In the genomic region with DNA sequence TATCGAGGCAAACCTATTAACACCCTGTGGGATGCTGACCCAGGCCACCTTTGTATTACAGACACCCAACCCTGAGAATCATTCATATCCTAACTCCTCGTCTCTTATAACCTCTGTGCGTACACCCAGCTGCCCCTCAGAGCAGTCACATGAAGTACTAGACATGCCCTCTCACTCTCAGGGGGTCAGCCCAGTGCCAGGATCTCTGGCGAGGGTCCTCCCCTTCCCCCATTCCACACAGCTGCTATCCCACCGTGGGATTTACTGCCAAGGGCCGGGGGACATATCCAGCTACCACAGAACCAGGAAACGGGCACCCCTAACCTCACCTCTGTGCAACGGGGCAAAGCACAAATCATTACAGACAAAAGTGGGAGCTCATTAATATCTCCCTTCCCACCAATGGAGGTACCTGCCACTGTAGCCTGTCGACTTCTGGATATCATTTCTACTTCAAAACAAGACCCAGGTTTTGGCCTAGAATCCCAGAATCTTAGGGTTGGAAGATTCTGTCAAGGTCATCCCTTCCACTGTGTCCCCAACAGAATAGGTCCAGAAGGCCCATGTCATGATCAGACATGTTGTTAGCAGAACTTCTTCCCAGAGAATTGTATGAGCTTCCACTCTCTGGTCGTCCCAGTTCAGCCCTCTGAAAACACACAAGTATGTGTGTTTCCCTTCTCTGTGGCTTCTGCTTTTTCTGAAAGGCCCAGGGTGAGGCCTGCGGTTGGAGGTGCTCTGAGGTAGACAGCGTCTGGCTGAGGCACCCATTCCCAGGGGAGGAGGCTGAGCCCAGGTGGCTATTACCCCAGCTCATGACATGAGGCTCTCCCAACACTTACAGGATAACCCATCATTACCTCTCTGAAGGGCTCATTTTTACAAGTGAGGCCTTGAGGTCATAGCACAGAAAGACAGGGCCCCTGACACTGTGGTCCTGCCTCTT, we compare ENCODE assay signal across 8 cellular contexts. TPM values are rescaled to one million over a fixed set of nuclear protein-coding genes. Genes with fewer than 3 reads are reported as not detected.
DNase-seq lines count a peak whose midpoint lies in the region; ATAC-seq and TF ChIP-seq lines count a peak whose summit lies in the region.

No MANE protein-coding gene starts in this region.

- H3K27ac ChIP-seq in AG04450 (ENCODE audit: low read depth, low read length): peak overlapping the region; percentile 57

- H3K4me3 ChIP-seq in AG04450 (ENCODE audit: low read depth, low read length): peak overlapping the region; percentile 81

- DNase-seq in AG04450 (ENCODE audit: low read depth, low spot score) (no peak), T-helper 2 cell (peak in 3 of 5 experiments; percentile 37 to 71 (median 60)), pons (ENCODE audit: low spot score) (peak; percentile 38), DMS53 treated with DMSO at 0.1 percent for 48 hours (lab: John Stamatoyannopoulos, UW; ENCODE audit: unreplicated experiment) (no peak), COLO668 (lab: John Stamatoyannopoulos, UW; ENCODE audit: unreplicated experiment) (no peak)
- peak; percentile 59 for DNase-seq in effector CD4-positive, alpha-beta T cell

- CTCF ChIA-PET in AG04450 (lab: Charles Lee): interaction anchor here (0.5 to 5.6 kb wide), 6 partner anchors 11 to 193 kb away, joined by 4 to 64 read pairs (median 8); a partner anchor contains a TSS

- peak; percentile 43 for ATAC-seq in GM19023 (IDR thresholded peaks at IDR 0.05; ENCODE audit: unreplicated experiment)
- peak; percentile 57 for ATAC-seq in HG03139 (IDR thresholded peaks at IDR 0.05; ENCODE audit: unreplicated experiment)

- no peak for TF ChIP-seq CTCF in AG04450 (IDR thresholded peaks at IDR 0.05; ENCODE audit: low read depth, low read length)

- POLR2A ChIA-PET in AG04450 (lab: Yijun Ruan, JAX): no interaction called here

- H3K27me3 ChIP-seq in AG04450 (ENCODE audit: control insufficient read depth, insufficient read depth, low read length): no peaks in the 10 kb centered on the region

- no peaks in the 10 kb centered on the region for H3K9me3 ChIP-seq in AG04450 (ENCODE audit: control insufficient read depth, insufficient read depth, low read length)

RNA-seq across cellular contexts. Expression of a gene that starts 1.7 kb away (rescaled TPM):
- 91.4 and 105 TPM in 2 replicates for polyA plus RNA-seq in AG04450 (2011; rRNA removed)
- polyA minus RNA-seq in AG04450 (2011; rRNA and poly(A)+ RNA removed): 70.2 and 73.1 TPM in 2 replicates

RNA-seq across cellular contexts. Expression of a gene that starts 20.3 kb away (rescaled TPM):
- polyA plus RNA-seq in AG04450 (2011; rRNA removed): 32.1 and 45.9 TPM in 2 replicates
- 12.6 and 18.3 TPM in 2 replicates for polyA minus RNA-seq in AG04450 (2011; rRNA and poly(A)+ RNA removed)

RNA-seq across cellular contexts. Expression of a gene that starts 20.7 kb away (rescaled TPM):
- polyA plus RNA-seq in AG04450 (2011; rRNA removed): 51.6 and 55.1 TPM in 2 replicates
- polyA minus RNA-seq in AG04450 (2011; rRNA and poly(A)+ RNA removed): 38.3 and 49.8 TPM in 2 replicates

RNA-seq across cellular contexts. Expression of a gene that starts 29.8 kb away (rescaled TPM):
- polyA plus RNA-seq in AG04450 (2011; rRNA removed): 0.05 TPM in 1 of 2 replicates, not detected in the other
- 0.17 and 0.23 TPM in 2 replicates for polyA minus RNA-seq in AG04450 (2011; rRNA and poly(A)+ RNA removed)

Comparison
In these comparisons a context has a peak if more than half of its experiments do, and no peak if none do; other contexts are left out.
1. DNase-seq: peak in T-helper 2 cell (3 of 5), effector CD4-positive, alpha-beta T cell (single experiment) and pons (single experiment); none in AG04450 (single experiment), DMS53 treated with DMSO at 0.1 percent for 48 hours (single experiment) and COLO668 (single experiment).